19 cellular contexts compared by ENCODE assay signal in the genomic region with DNA sequence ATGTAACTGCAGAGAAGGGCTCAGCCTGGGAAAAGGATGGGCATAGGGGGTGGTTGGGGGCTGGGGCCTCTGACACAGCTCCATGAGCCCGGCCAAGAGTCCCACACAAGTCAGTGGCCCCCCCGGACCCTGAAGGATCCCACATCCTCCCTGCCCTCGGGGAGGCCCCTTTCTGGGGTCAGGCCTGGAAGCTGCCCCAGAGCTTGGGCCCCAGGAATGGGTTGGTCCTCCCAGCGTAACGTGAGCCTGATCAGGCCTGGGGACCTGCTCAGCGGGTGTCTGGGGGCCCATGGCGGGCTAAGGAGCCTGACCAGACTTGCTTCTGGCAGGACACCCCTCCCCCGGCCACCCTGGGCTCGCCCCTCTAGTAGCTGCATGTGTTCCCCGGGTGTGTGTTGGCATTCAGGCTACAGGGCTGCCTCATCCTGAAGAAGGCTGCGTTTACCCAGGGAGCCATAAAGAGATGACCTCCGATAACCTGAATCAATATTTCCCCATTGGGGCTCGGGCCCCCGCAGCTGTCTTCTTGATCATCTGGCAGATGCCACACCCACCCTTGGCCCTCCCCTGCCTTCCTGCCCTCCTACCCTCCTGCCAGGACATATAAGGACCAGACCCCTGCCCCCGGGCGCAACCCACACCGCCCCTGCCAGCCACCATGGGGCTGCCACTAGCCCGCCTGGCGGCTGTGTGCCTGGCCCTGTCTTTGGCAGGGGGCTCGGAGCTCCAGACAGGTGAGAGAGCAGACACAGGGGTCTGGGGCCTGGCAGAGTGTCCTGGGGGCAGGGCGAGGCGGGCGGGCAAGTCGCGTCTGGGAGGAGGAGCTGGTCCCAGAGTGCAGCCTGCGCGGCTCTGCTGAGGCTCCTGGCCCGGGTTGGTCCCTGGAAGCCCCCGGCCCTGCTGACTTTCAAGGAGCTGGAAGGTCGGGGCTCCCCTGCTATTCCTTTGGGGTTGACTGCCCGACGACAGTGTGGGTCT. TPM values are rescaled to one million over a fixed set of nuclear protein-coding genes. Genes with fewer than 3 reads are reported as not detected.
A peak's percentile ranks its signal among the peaks of the same experiment; 100 is the strongest.
DNase-seq lines count a peak whose midpoint lies in the region; ATAC-seq, FAIRE-seq and TF ChIP-seq lines count a peak whose summit lies in the region.
"Had no signal": no experiment of that assay in that cellular context is flagged by ENCODE, and none has a peak within 500 bp of the region (broad histone marks: within the 10 kb centered on the region; RNA-seq: fewer than 3 reads in every experiment).

A gene (plus strand): TSS at position 631 of the 978 bp plus-strand sequence.

- H3K36me3 ChIP-seq in ACC112 (ENCODE audit: insufficient read depth, low read length) (no peaks in the 10 kb centered on the region), HCT116 (ENCODE audit: control insufficient read depth in 1 of 2, insufficient read depth in 2 of 2, low read length in 2 of 2) (no peaks in the 10 kb centered on the region), H1 (ENCODE audit: control insufficient read depth in 2 of 4, insufficient read depth in 4 of 4, low read length in 3 of 4) (no peaks in the 10 kb centered on the region)
- H3K36me3 ChIP-seq: esophagus muscularis mucosa, HAP-1, heart right ventricle had no signal

- no peak within 1 kb of the TSS for H3K27ac Mint-ChIP-seq in natural killer cell treated with Interleukin-12 subunit alpha and Interleukin-12 subunit beta and Interleukin-15 and Interleukin-18, amount 100 ng/mL, for 72 hours

- H3K79me2 ChIP-seq in ACC112 (ENCODE audit: control insufficient read depth, insufficient read depth, low read length, unreplicated experiment) (no peaks in the 10 kb centered on the region), HCT116 (ENCODE audit: insufficient read depth, low read length) (no peaks in the 10 kb centered on the region), H1 (ENCODE audit: control insufficient read depth in 1 of 2, insufficient read depth in 2 of 2, low read length in 2 of 2) (no peaks in the 10 kb centered on the region)

- H3K9me3 ChIP-seq in HCT116 (ENCODE audit: control insufficient read depth in 1 of 2, insufficient read depth in 1 of 2, low read depth in 1 of 2, low read length in 2 of 2) (no peaks in the 10 kb centered on the region), H1 (ENCODE audit: insufficient read depth in 2 of 2, low read depth in 1 of 2, low read length in 1 of 2) (no peaks in the 10 kb centered on the region)
- H3K9me3 ChIP-seq: esophagus muscularis mucosa, HAP-1, heart right ventricle had no signal

- no peak within 1 kb of the TSS for H2BK12ac ChIP-seq in H1 (ENCODE audit: low read depth, low read length)

- TF ChIP-seq POLR2A in HCT116 (IDR thresholded peaks at IDR 0.05; ENCODE audit: borderline replicate concordance, extremely low read depth, insufficient read depth, insufficient read length) (no peak), H1 (IDR thresholded peaks at IDR 0.05; ENCODE audit: control extremely low read depth in 1 of 2, low read depth in 2 of 2, low read length in 2 of 2) (no peak), GM12892 (IDR thresholded peaks at IDR 0.05; ENCODE audit: low read depth, low read length) (no peak), lower leg skin (IDR thresholded peaks at IDR 0.05) (no peak)

- no peaks in the 10 kb centered on the region for H3K9me2 ChIP-seq in HCT116 (ENCODE audit: insufficient read depth)

- no peak for TF ChIP-seq CTCF in HCT116 (IDR thresholded peaks at IDR 0.05 in 2 of 3, conservative IDR thresholded peaks at IDR 0.05 in 1 of 3; ENCODE audit: borderline replicate concordance in 1 of 3, insufficient read depth in 1 of 3, low read depth in 2 of 3, low read length in 2 of 3)
- no peak for TF ChIP-seq CTCF in H1 (IDR thresholded peaks at IDR 0.05; ENCODE audit: control extremely low read depth in 1 of 3, insufficient read depth in 1 of 3, low read depth in 1 of 3, low read length in 3 of 3)
- TF ChIP-seq CTCF in lower leg skin (IDR thresholded peaks at IDR 0.05): no peak

- 88% methylated on average over 24 of the region's 32 CpGs; no CpG with 5 or more reads in 1 of the 2 experiments for WGBS in H1 (ENCODE audit: extremely low coverage in 1 of 2, insufficient coverage in 1 of 2, insufficient read length in 1 of 2, insufficient replicate concordance in 2 of 2, low coverage in 1 of 2, low lambda C conversion rate in 2 of 2, missing lambda C conversion rate in 1 of 2), 2 experiments
- WGBS in lower leg skin, 2 donors: 71 to 72% methylated on average over 22 to 28 of the region's 32 CpGs

- no TSS peak for BruUV-seq in HCT116 (replicated peaks; lab: Mats Ljungman, UMichigan)

- no peak within 1 kb of the TSS for H3K23ac ChIP-seq in H1 (ENCODE audit: insufficient read length)

- no peak for DNase-seq in HCT116 (ENCODE audit: low read depth, low spot score)
- peak in 1 of 2 experiments; percentile 45 for DNase-seq in H1 (ENCODE audit: low read depth in 1 of 2, low spot score in 2 of 2)
- peak; percentile 46 for DNase-seq in natural killer cell treated with Interleukin-12 subunit alpha and Interleukin-12 subunit beta and Interleukin-15 and Interleukin-18, amount 100 ng/mL, for 72 hours (ENCODE audit: low spot score)
- no peak for DNase-seq in GM12892 (ENCODE audit: insufficient read length)
- DNase-seq in lower leg skin (ENCODE audit: low spot score in 2 of 2): no peak
- DNase-seq in NCI-H2107 treated with DMSO at 0.1 percent for 48 hours (lab: John Stamatoyannopoulos, UW; ENCODE audit: unreplicated experiment): no peak
- DNase-seq in stimulated activated naive CD4-positive, alpha-beta T cell treated with Interleukin-2 at 50 U/mL for 16 hours (lab: John Stamatoyannopoulos, UW): no peak
- DNase-seq: cortex of kidney, NCI-H1436 had no signal

- H3K4me2 ChIP-seq in HCT116 (ENCODE audit: low read length): peak within 1 kb of the TSS; percentile 52
- no peak within 1 kb of the TSS for H3K4me2 ChIP-seq in H1 (ENCODE audit: insufficient read depth in 1 of 2, low read depth in 2 of 2, low read length in 2 of 2)

- H4K5ac ChIP-seq in H1 (ENCODE audit: insufficient read length, low read depth, low read length): no peak within 1 kb of the TSS

- H3K27ac ChIP-seq in ACC112 (ENCODE audit: low read depth, low read length) (peak within 1 kb of the TSS; percentile 15; the same call in 1 of the 2 replicates), HCT116 (ENCODE audit: low read depth, low read length) (peak within 1 kb of the TSS; percentile 42; the same call in 1 of the 2 replicates), H1 (ENCODE audit: low read depth, low read length) (no peak within 1 kb of the TSS)
- H3K27ac ChIP-seq: esophagus muscularis mucosa, HL-60 had no signal

- H3K4me3 Mint-ChIP-seq in natural killer cell treated with Interleukin-12 subunit alpha and Interleukin-12 subunit beta and Interleukin-15 and Interleukin-18, amount 100 ng/mL, for 72 hours: no peak within 1 kb of the TSS

- H3K4ac ChIP-seq in H1 (replicated peaks; ENCODE audit: insufficient read length, low read depth, low read length): peak within 1 kb of the TSS; percentile 38

- RAD21 ChIA-PET in HCT116 (lab: Charles Lee; ENCODE audit: low non-redundant PET in 1 of 2, low total read pairs in 2 of 2, uncharacterized antibody in 2 of 2, unreplicated experiment in 2 of 2): no interaction called here

- H3K14ac ChIP-seq in H1 (ENCODE audit: insufficient read length): no peak within 1 kb of the TSS

- H2BK5ac ChIP-seq in H1 (ENCODE audit: low read depth, low read length): no peak within 1 kb of the TSS

- no peak within 1 kb of the TSS; the same call in 1 of the 2 replicates for H3K18ac ChIP-seq in H1 (ENCODE audit: extremely low read depth, low read length)

- POLR2A ChIA-PET in HCT116 (lab: Charles Lee): no interaction called here
- POLR2A ChIA-PET in H1 (lab: Charles Lee; ENCODE audit: partially characterized antibody): interaction anchor here (1.2 kb wide), 1 partner anchor 186 kb away, joined by 3 read pairs; no protein-coding TSS in a partner anchor

- H2BK120ac ChIP-seq in H1 (replicated peaks; ENCODE audit: low read depth, low read length): no peak within 1 kb of the TSS

- no peaks in the 10 kb centered on the region for H3K27me3 ChIP-seq in ACC112 (ENCODE audit: insufficient read depth, low read length)
- H3K27me3 ChIP-seq in HCT116 (ENCODE audit: insufficient read depth, low read length): no peaks in the 10 kb centered on the region
- no peaks in the 10 kb centered on the region for H3K27me3 ChIP-seq in H1 (replicated peaks in 1 of 4; ENCODE audit: control insufficient read depth in 3 of 4, extremely low read depth in 1 of 4, insufficient read depth in 3 of 4, low read length in 3 of 4)

- H4K20me1 ChIP-seq in HCT116 (ENCODE audit: insufficient read depth): no peaks in the 10 kb centered on the region
- H4K20me1 ChIP-seq in H1 (replicated peaks in 1 of 2; ENCODE audit: control insufficient read depth in 1 of 2, insufficient read depth in 2 of 2, low read length in 2 of 2): peaks cover 0 to 2% of the 10 kb centered on the region in 2 experiments

- H3K4me3 ChIP-seq in ACC112 (ENCODE audit: low read depth, low read length) (no peak within 1 kb of the TSS), HCT116 (replicated peaks in 1 of 2; ENCODE audit: low read depth in 1 of 2, low read length in 2 of 2) (no peak within 1 kb of the TSS), H1 (ENCODE audit: extremely low read depth in 1 of 4, insufficient read depth in 2 of 4, low read depth in 3 of 4, low read length in 4 of 4) (no peak within 1 kb of the TSS), lower leg skin (ENCODE audit: low read depth, poor library complexity, severe bottlenecking) (no peak within 1 kb of the TSS)
- H3K4me3 ChIP-seq: esophagus muscularis mucosa, HAP-1, heart right ventricle had no signal

- peaks cover 7 to 8% of the 10 kb centered on the region in 2 donors for H3K27me3 Mint-ChIP-seq in natural killer cell treated with Interleukin-12 subunit alpha and Interleukin-12 subunit beta and Interleukin-15 and Interleukin-18, amount 100 ng/mL, for 72 hours

- CTCF ChIA-PET in HCT116 (lab: Charles Lee): no interaction called here
- CTCF ChIA-PET in H1 (lab: Charles Lee; ENCODE audit: partially characterized antibody): interaction anchor here (1.0 to 2.3 kb wide), 2 partner anchors 23 to 176 kb away, joined by 3 to 7 read pairs; no protein-coding TSS in a partner anchor

- no peaks in the 10 kb centered on the region for H3K4me1 Mint-ChIP-seq in natural killer cell treated with Interleukin-12 subunit alpha and Interleukin-12 subunit beta and Interleukin-15 and Interleukin-18, amount 100 ng/mL, for 72 hours (ENCODE audit: low read depth in 2 of 2)

- no peaks in the 10 kb centered on the region for H3K9me3 Mint-ChIP-seq in natural killer cell treated with Interleukin-12 subunit alpha and Interleukin-12 subunit beta and Interleukin-15 and Interleukin-18, amount 100 ng/mL, for 72 hours

- H3K79me1 ChIP-seq in H1 (ENCODE audit: low read depth, low read length): no peaks in the 10 kb centered on the region

- no peak within 1 kb of the TSS for H2AK5ac ChIP-seq in H1 (ENCODE audit: low read depth, low read length)

- TF ChIP-seq EP300 in H1 (IDR thresholded peaks at IDR 0.05; ENCODE audit: borderline replicate concordance in 1 of 2, low read depth in 2 of 2, low read length in 2 of 2): no peak

- H2AFZ ChIP-seq in ACC112 (ENCODE audit: low read length, unreplicated experiment): peak within 1 kb of the TSS; percentile 84
- no peak within 1 kb of the TSS for H2AFZ ChIP-seq in HCT116 (ENCODE audit: low read depth, low read length, poor library complexity, severe bottlenecking)
- no peak within 1 kb of the TSS for H2AFZ ChIP-seq in H1 (ENCODE audit: low read length)

- H3K56ac ChIP-seq in H1 (replicated peaks; ENCODE audit: insufficient read length, low read depth, low read length): no peak within 1 kb of the TSS

- no peaks in the 10 kb centered on the region for H3K36me3 Mint-ChIP-seq in natural killer cell treated with Interleukin-12 subunit alpha and Interleukin-12 subunit beta and Interleukin-15 and Interleukin-18, amount 100 ng/mL, for 72 hours

- H3K9ac ChIP-seq in HCT116 (ENCODE audit: low read length): no peak within 1 kb of the TSS
- no peak within 1 kb of the TSS for H3K9ac ChIP-seq in H1 (replicated peaks in 1 of 4; ENCODE audit: extremely low read depth in 1 of 4, low read depth in 3 of 4, low read length in 3 of 4)

- no peak for ATAC-seq in HCT116
- no peak for ATAC-seq in natural killer cell treated with Interleukin-12 subunit alpha and Interleukin-12 subunit beta and Interleukin-15 and Interleukin-18, amount 100 ng/mL, for 72 hours
- ATAC-seq: activated CD4-positive, CD25-positive, alpha-beta regulatory T cell treated with anti-CD3 and anti-CD28 coated beads, Interleukin-2, amount 50 U/mL, for 24 hours; heart right ventricle had no signal

- TF ChIP-seq RAD21 in HCT116 (IDR thresholded peaks at IDR 0.05; ENCODE audit: low read depth) (no peak), H1 (IDR thresholded peaks at IDR 0.05 in 1 of 2, conservative IDR thresholded peaks at IDR 0.05 in 1 of 2; ENCODE audit: low read depth in 2 of 2, low read length in 2 of 2) (no peak)

- H2BK15ac ChIP-seq in H1 (ENCODE audit: low read length): no peak within 1 kb of the TSS

- FAIRE-seq in H1 (lab: Jason Lieb, UNC) (no peak), GM12892 (lab: Jason Lieb, UNC) (no peak)

- intact Hi-C loops in HCT116 (cut with micrococcal nuclease) (no loop called here), lower leg skin (cut with DNase I; ENCODE audit: low total_unique reads) (no loop called here)

- no peak within 1 kb of the TSS for H4K91ac ChIP-seq in H1 (replicated peaks; ENCODE audit: insufficient read length, low read length)

- peak within 1 kb of the TSS; percentile 89 for H4K8ac ChIP-seq in H1 (ENCODE audit: extremely low read depth, insufficient read depth, low read length)

- peaks cover 5% of the 10 kb centered on the region; the same call in 1 of the 2 replicates for H3K23me2 ChIP-seq in H1 (ENCODE audit: low read depth, low read length)

- H3K4me1 ChIP-seq in ACC112 (ENCODE audit: control insufficient read depth, insufficient read depth, low read length, unreplicated experiment) (peaks cover 21% of the 10 kb centered on the region), HCT116 (ENCODE audit: control insufficient read depth in 1 of 2, insufficient read depth in 2 of 2, low read length in 2 of 2) (peaks cover 19 to 33% of the 10 kb centered on the region in 2 experiments), H1 (replicated peaks in 1 of 4; ENCODE audit: control insufficient read depth in 3 of 4, insufficient read depth in 4 of 4, low read length in 3 of 4) (peaks cover 0 to 3% (median 0%) of the 10 kb centered on the region in 4 experiments; a peak in 2 of 7 replicates)
- H3K4me1 ChIP-seq: HAP-1 had no signal

- no peak within 1 kb of the TSS for H2BK20ac ChIP-seq in H1 (ENCODE audit: low read length)

RNA-seq across cellular contexts. Expression of the gene that starts here (rescaled TPM):
- total RNA-seq in HCT116 (2021; ENCODE audit: unreplicated experiment): 0.47 TPM
- 0.09 and 0.25 TPM in 2 replicates for polyA plus RNA-seq in HCT116 (2012)
- total RNA-seq in H1 (2021; fragmentation: NEBNext Ultra II Directional; extraction: Animal tissue kit (Norgen Biotek cat#: 25700)): not detected in 2 replicates
- not detected in 2 replicates for polyA plus RNA-seq in H1 (2011; rRNA removed)
- not detected for polyA plus RNA-seq in H1 (2011; cell fraction: cytosol; rRNA removed)
- polyA plus RNA-seq in H1 (2011; cell fraction: nucleus; rRNA removed): not detected
- polyA plus RNA-seq in H1 (2012, experiment 1 of 2): 0.01 to 0.04 TPM in 2 of 4 replicates, not detected in the others
- polyA plus RNA-seq in H1 (2012, experiment 2 of 2): not detected
- 0.02 TPM for polyA plus RNA-seq in H1 (2013, experiment 1 of 2)
- polyA plus RNA-seq in H1 (2013, experiment 2 of 2): under 0.01 TPM
- not detected in 2 replicates for polyA minus RNA-seq in H1 (2011; rRNA and poly(A)+ RNA removed)
- polyA minus RNA-seq in H1 (2011; cell fraction: cytosol; rRNA and poly(A)+ RNA removed): not detected
- not detected for polyA minus RNA-seq in H1 (2011; cell fraction: nucleus; rRNA and poly(A)+ RNA removed)
- total RNA-seq in natural killer cell treated with Interleukin-12 subunit alpha and Interleukin-12 subunit beta and Interleukin-15 and Interleukin-18, amount 100 ng/mL, for 72 hours: not detected
- polyA plus RNA-seq in GM12892 (2012; ENCODE audit: missing spikeins): 0.04 TPM
- under 1 TPM in 1 of 4 donors, not detected in 3; 0.02 TPM for total RNA-seq in lower leg skin
- total RNA-seq: lung microvascular endothelial cell, NCI-H460, omental fat pad had no signal
- polyA plus RNA-seq: BJ, heart right ventricle had no signal

Comparison
In these comparisons a context has a peak if more than half of its experiments do, and no peak if none do; other contexts are left out.
1. Peak in DNase-seq in natural killer cell treated with Interleukin-12 subunit alpha and Interleukin-12 subunit beta and Interleukin-15 and Interleukin-18, amount 100 ng/mL, for 72 hours; RNA of the gene not detected or under 1 TPM.